8 cellular contexts compared by ENCODE assay signal in genomic region chr1:95043141-95043980, GRCh38. TPM values are rescaled to one million over a fixed set of nuclear protein-coding genes. Genes with fewer than 3 reads are reported as not detected.
DNase-seq lines count a peak whose midpoint lies in the region; ATAC-seq and TF ChIP-seq lines count a peak whose summit lies in the region.

No MANE protein-coding gene starts in this region.

- peak in 13 of 14 donors; percentile 20 to 79 (median 67) for DNase-seq in C1 segment of cervical spinal cord (lab: John Stamatoyannopoulos, UW)
- peak; percentile 69 for DNase-seq in NCI-H460 (ENCODE audit: extremely low read depth, low read depth)
- peak; percentile 63 to 64 for DNase-seq in activated CD4-positive, alpha-beta T cell treated with anti-CD3 and anti-CD28 coated beads for 24 hours (ENCODE audit: low read depth in 2 of 2)
- DNase-seq in left lung = peak; percentile 81 to 85
- DNase-seq in stimulated activated CD4-positive, alpha-beta T cell treated with anti-CD3 and anti-CD28 coated beads, Interleukin-4, amount 100 ng/mL, for 1 hour = peak; percentile 73

- no peaks in the 10 kb centered on the region for H3K9me3 ChIP-seq in left lung

- H3K4me1 ChIP-seq in left lung = peaks cover 0 to 28% of the 10 kb centered on the region in 2 donors

- no peak overlapping the region for H3K4me3 ChIP-seq in left lung

- ATAC-seq in GM19324 (IDR thresholded peaks at IDR 0.05; ENCODE audit: low FRiP score, unreplicated experiment) (peak; percentile 91), HG03439 (IDR thresholded peaks at IDR 0.05; ENCODE audit: unreplicated experiment) (peak; percentile 93), left lung (peak; percentile 97)

- intact Hi-C loops in left lung (cut with DNase I) = loop anchor here in 1 of 2 donors (2.0 kb wide), 1 partner anchor 189 kb away; no protein-coding TSS in a partner anchor

- H3K27ac ChIP-seq in cingulate gyrus (ENCODE audit: low read depth, low read length) = peak overlapping the region; percentile 4
- peak overlapping the region; percentile 51 to 78 for H3K27ac ChIP-seq in left lung

- no peaks in the 10 kb centered on the region for H3K27me3 ChIP-seq in left lung

- H3K36me3 ChIP-seq in left lung = no peaks in the 10 kb centered on the region

- TF ChIP-seq CTCF in left lung (IDR thresholded peaks at IDR 0.05) = peak; percentile 89 to 99

RNA-seq across cellular contexts. Expression of gene ALG14, which starts 29.4 kb away (rescaled TPM):
- total RNA-seq in NCI-H460 (2014; rRNA removed; shearing (Covaris generic)) = 2.3 and 3.6 TPM in 2 replicates
- 0.96 and 2.0 TPM in 2 replicates for polyA plus RNA-seq in NCI-H460 (2014; cell fraction: nucleus; rRNA removed)
- 1 to 10 TPM; 5.1 to 7.9 TPM for total RNA-seq in left lung
